Comparison of ENCODE assay signal across 8 cellular contexts in the genomic region with DNA sequence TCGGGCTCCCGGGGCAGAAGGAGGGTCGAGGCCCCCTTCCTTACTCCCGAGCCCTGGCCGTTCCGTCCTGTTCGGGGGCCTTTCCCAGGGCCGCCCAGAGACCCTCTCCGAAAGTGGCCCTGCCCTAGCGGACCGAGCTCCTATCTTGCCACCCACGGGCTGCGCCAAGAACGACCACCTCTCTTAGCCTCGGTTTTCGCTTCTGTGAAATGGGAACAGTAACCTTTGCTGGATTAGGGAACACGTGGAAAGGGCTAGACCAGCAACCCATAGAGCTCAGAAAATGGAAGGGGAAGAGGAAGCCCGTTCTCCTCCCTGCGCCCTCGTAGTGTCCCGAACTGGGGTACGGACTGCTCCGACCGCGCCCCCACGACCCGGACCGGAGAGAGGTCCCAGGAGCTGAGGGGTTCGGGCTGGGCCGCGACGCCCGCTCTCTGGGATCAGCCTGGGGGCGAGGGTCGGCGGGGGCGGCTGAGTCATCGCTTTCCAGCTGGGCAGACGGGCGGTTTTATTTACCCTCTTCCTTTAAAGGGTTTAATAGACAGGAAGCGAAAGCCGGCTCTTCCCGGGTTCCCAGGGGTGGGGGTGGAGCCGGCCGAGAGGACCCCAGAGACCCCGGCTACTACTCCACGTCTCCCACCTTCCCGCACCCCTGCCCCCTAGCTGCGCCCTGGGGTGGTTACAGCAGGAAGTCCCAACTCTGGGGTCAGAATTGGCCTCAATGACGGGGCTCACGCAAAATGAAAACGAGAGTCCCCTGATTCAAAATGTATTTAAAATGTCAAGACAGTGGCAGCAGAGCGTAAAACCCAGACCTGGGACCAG. TPM values are rescaled to one million over a fixed set of nuclear protein-coding genes. Genes with fewer than 3 reads are reported as not detected.
A peak's percentile ranks its signal among the peaks of the same experiment; 100 is the strongest.
DNase-seq lines count a peak whose midpoint lies in the region; ATAC-seq and TF ChIP-seq lines count a peak whose summit lies in the region.

No MANE protein-coding gene starts in this region.

- TF ChIP-seq POLR2A in NB4 (IDR thresholded peaks at IDR 0.05; ENCODE audit: extremely low read depth, insufficient read length): no peak

- no peaks in the 10 kb centered on the region for H3K27me3 ChIP-seq in CD4-positive, CD25-positive, alpha-beta regulatory T cell (ENCODE audit: control insufficient read depth, insufficient read depth, low read length)
- peaks cover 0 to 51% (median 39%) of the 10 kb centered on the region in 7 donors for H3K27me3 ChIP-seq in heart right ventricle

- H3K36me3 ChIP-seq in CD4-positive, CD25-positive, alpha-beta regulatory T cell (ENCODE audit: control insufficient read depth, insufficient read depth, low read length): no peaks in the 10 kb centered on the region
- H3K36me3 ChIP-seq in heart right ventricle: no peaks in the 10 kb centered on the region

- H3K27ac ChIP-seq in CD4-positive, CD25-positive, alpha-beta regulatory T cell (ENCODE audit: insufficient read depth, low read length, poor library complexity, severe bottlenecking): no peak overlapping the region
- peak overlapping the region in 4 of 10 donors; percentile 6 to 84 (median 13) for H3K27ac ChIP-seq in heart right ventricle

- H3K36me3 Mint-ChIP-seq in CD4-positive, CD25-positive, alpha-beta regulatory T cell: no peaks in the 10 kb centered on the region
- H3K36me3 Mint-ChIP-seq in activated T-cell treated with anti-CD3 and anti-CD28 coated beads, Interleukin-2, amount 50 U/mL, for 72 hours (ENCODE audit: insufficient read depth in 2 of 2): no peaks in the 10 kb centered on the region

- H3K27ac Mint-ChIP-seq in CD4-positive, CD25-positive, alpha-beta regulatory T cell: peak overlapping the region in 2 of 3 donors; percentile 50 to 59
- H3K27ac Mint-ChIP-seq in activated T-cell treated with anti-CD3 and anti-CD28 coated beads, Interleukin-2, amount 50 U/mL, for 72 hours: peak overlapping the region; percentile 87

- TF ChIP-seq CTCF in NB4 (IDR thresholded peaks at IDR 0.05; ENCODE audit: low read depth, low read length): peak; percentile 59
- peak in 1 of 9 donors; percentile 45 for TF ChIP-seq CTCF in heart right ventricle (IDR thresholded peaks at IDR 0.05)
- TF ChIP-seq CTCF in retinal pigment epithelial cell (conservative IDR thresholded peaks at IDR 0.05; ENCODE audit: low read depth, low read length): peak; percentile 47

- H3K4me3 Mint-ChIP-seq in CD4-positive, CD25-positive, alpha-beta regulatory T cell: peak overlapping the region; percentile 55 to 85 (median 84)
- peak overlapping the region; percentile 90 to 94 for H3K4me3 Mint-ChIP-seq in activated T-cell treated with anti-CD3 and anti-CD28 coated beads, Interleukin-2, amount 50 U/mL, for 72 hours

- peaks cover 0 to 2% (median 0%) of the 10 kb centered on the region in 7 donors for H3K9me3 Mint-ChIP-seq in CD4-positive, CD25-positive, alpha-beta regulatory T cell
- no peaks in the 10 kb centered on the region for H3K9me3 Mint-ChIP-seq in activated T-cell treated with anti-CD3 and anti-CD28 coated beads, Interleukin-2, amount 50 U/mL, for 72 hours

- peaks cover 0 to 31% (median 5%) of the 10 kb centered on the region in 4 donors for H3K4me1 Mint-ChIP-seq in CD4-positive, CD25-positive, alpha-beta regulatory T cell
- H3K4me1 Mint-ChIP-seq in activated T-cell treated with anti-CD3 and anti-CD28 coated beads, Interleukin-2, amount 50 U/mL, for 72 hours (ENCODE audit: low read depth): peaks cover 48% of the 10 kb centered on the region

- H3K4me1 ChIP-seq in CD4-positive, CD25-positive, alpha-beta regulatory T cell (ENCODE audit: control insufficient read depth, insufficient read depth, low read length, poor library complexity, severe bottlenecking): peaks cover 40% of the 10 kb centered on the region
- H3K4me1 ChIP-seq in heart right ventricle: peaks cover 9 to 46% (median 23%) of the 10 kb centered on the region in 9 donors

- ATAC-seq in CD4-positive, CD25-positive, alpha-beta regulatory T cell (ENCODE audit: low read depth in 2 of 2): no peak
- ATAC-seq in GM19395 (IDR thresholded peaks at IDR 0.05; ENCODE audit: unreplicated experiment) (peak; percentile 45), heart right ventricle (peak in 4 of 8 donors; percentile 4 to 47 (median 30))
- ATAC-seq in activated T-cell treated with anti-CD3 and anti-CD28 coated beads, Interleukin-2, amount 50 U/mL, for 72 hours (replicated peaks in 1 of 2): peak; percentile 21 to 28

- WGBS in heart right ventricle, 2 donors: 6 to 8% methylated on average over 53 of the region's 53 CpGs

- peaks cover 20% of the 10 kb centered on the region for H3K27me3 Mint-ChIP-seq in CD4-positive, CD25-positive, alpha-beta regulatory T cell
- peaks cover 17% of the 10 kb centered on the region for H3K27me3 Mint-ChIP-seq in activated T-cell treated with anti-CD3 and anti-CD28 coated beads, Interleukin-2, amount 50 U/mL, for 72 hours (ENCODE audit: low read depth)

- no peaks in the 10 kb centered on the region for H3K9me3 ChIP-seq in CD4-positive, CD25-positive, alpha-beta regulatory T cell (ENCODE audit: control insufficient read depth in 2 of 2, low read length in 2 of 2)
- H3K9me3 ChIP-seq in heart right ventricle: no peaks in the 10 kb centered on the region

- intact Hi-C loops in heart right ventricle (cut with DNase I): no loop called here

- peak in 2 of 3 donors; percentile 27 to 49 for DNase-seq in CD4-positive, CD25-positive, alpha-beta regulatory T cell
- DNase-seq in NB4 (ENCODE audit: low read depth) (peak; percentile 72), heart right ventricle (peak in 1 of 2 donors; percentile 27), retinal pigment epithelial cell (ENCODE audit: low read depth) (no peak), nucleus accumbens (lab: John Stamatoyannopoulos, UW) (no peak), NCI-H1694 treated with DMSO at 0.1 percent for 48 hours (lab: John Stamatoyannopoulos, UW) (no peak)
- peak; percentile 71 to 74 for DNase-seq in activated T-cell treated with anti-CD3 and anti-CD28 coated beads, Interleukin-2, amount 50 U/mL, for 72 hours

- H3K4me3 ChIP-seq in CD4-positive, CD25-positive, alpha-beta regulatory T cell (ENCODE audit: low read depth, low read length): peak overlapping the region; percentile 53
- H3K4me3 ChIP-seq in NB4 (ENCODE audit: low read depth, low read length) (peak overlapping the region; percentile 23), heart right ventricle (peak overlapping the region in 9 of 10 donors; percentile 40 to 65 (median 55)), retinal pigment epithelial cell (ENCODE audit: low read length) (peak overlapping the region; percentile 46)

RNA-seq across cellular contexts. Expression of a gene that starts 0.9 kb away (rescaled TPM):
- total RNA-seq in CD4-positive, CD25-positive, alpha-beta regulatory T cell: 1.3 TPM
- 1 to 10 TPM; 1.1 to 3.4 (median 1.4) TPM for polyA plus RNA-seq in CD4-positive, CD25-positive, alpha-beta regulatory T cell
- total RNA-seq in activated T-cell treated with anti-CD3 and anti-CD28 coated beads, Interleukin-2, amount 50 U/mL, for 72 hours: 10 to 100 TPM in 1 of 2 donors, 1 to 10 TPM in 1; 3.4 to 12.3 TPM
- 1 to 10 TPM in 3 of 10 donors, under 1 TPM in 6, not detected in 1; 0.39 to 2.8 (median 0.80) TPM for total RNA-seq in heart right ventricle
- polyA plus RNA-seq in heart right ventricle: 10 to 100 TPM in 1 of 2 donors, 1 to 10 TPM in 1; 1.6 to 14.2 TPM

RNA-seq across cellular contexts. Expression of a gene that starts 44.5 kb away (rescaled TPM):
- total RNA-seq in CD4-positive, CD25-positive, alpha-beta regulatory T cell: 4.1 TPM
- 1 to 10 TPM; 1.1 to 1.3 (median 1.2) TPM for polyA plus RNA-seq in CD4-positive, CD25-positive, alpha-beta regulatory T cell
- 1 to 10 TPM; 1.5 to 2.6 TPM for total RNA-seq in activated T-cell treated with anti-CD3 and anti-CD28 coated beads, Interleukin-2, amount 50 U/mL, for 72 hours
- 10 to 100 TPM; 16.9 to 48.0 (median 25.4) TPM for total RNA-seq in heart right ventricle
- polyA plus RNA-seq in heart right ventricle: 10 to 100 TPM; 50.3 to 55.3 TPM

Comparison
In these comparisons a context has a peak if more than half of its experiments do, and no peak if none do; other contexts are left out.
1. ATAC-seq: peak in GM19395 (single experiment) and activated T-cell treated with anti-CD3 and anti-CD28 coated beads, Interleukin-2, amount 50 U/mL, for 72 hours (2 of 2); none in CD4-positive, CD25-positive, alpha-beta regulatory T cell (0 of 2).
2. DNase-seq: peak in CD4-positive, CD25-positive, alpha-beta regulatory T cell (2 of 3), NB4 (single experiment) and activated T-cell treated with anti-CD3 and anti-CD28 coated beads, Interleukin-2, amount 50 U/mL, for 72 hours (2 of 2); none in retinal pigment epithelial cell (single experiment), nucleus accumbens (0 of 56) and NCI-H1694 treated with DMSO at 0.1 percent for 48 hours (single experiment).
3. Peak in every context shown above with its lines, with median percentiles within 50 percentile points of each other: H3K4me3 ChIP-seq.